24 cellular contexts compared by ENCODE assay signal in genomic region chr1:213183036-213183672, GRCh38.
DNase-seq lines count a peak whose midpoint lies in the region; ATAC-seq, FAIRE-seq and TF ChIP-seq lines count a peak whose summit lies in the region.
"Had no signal": no experiment of that assay in that cellular context is flagged by ENCODE, and none has a peak within 500 bp of the region (broad histone marks: within the 10 kb centered on the region; RNA-seq: fewer than 3 reads in every experiment).

No MANE protein-coding gene starts in this region.

- H3K9ac ChIP-seq in GM12878 (ENCODE audit: control insufficient read depth, insufficient read depth, low read length) = no peak overlapping the region
- H3K9ac ChIP-seq: GM23248 had no signal

- H3K36me3 ChIP-seq in GM12878 (ENCODE audit: control insufficient read depth in 2 of 2, insufficient read depth in 2 of 2, low read length in 1 of 2) = no peaks in the 10 kb centered on the region; a peak in 1 of 4 replicates
- H3K36me3 ChIP-seq in left lung = peaks cover 0 to 20% of the 10 kb centered on the region in 2 donors
- H3K36me3 ChIP-seq: BE2C, HAP-1, SJSA1 had no signal

- BruUV-seq in GM12878 (replicated peaks; lab: Mats Ljungman, UMichigan) = no TSS peak

- no peak overlapping the region for H3K4me3 Mint-ChIP-seq in neural crest cell

- H3K27me3 ChIP-seq in GM12878 (replicated peaks in 1 of 2; ENCODE audit: control insufficient read depth in 2 of 2, insufficient read depth in 2 of 2, low read length in 1 of 2) (no peaks in the 10 kb centered on the region), left lung (no peaks in the 10 kb centered on the region)
- H3K27me3 ChIP-seq: BE2C, SJSA1 had no signal

- POLR2A ChIA-PET in GM12878 (lab: Charles Lee) = no interaction called here

- peak overlapping the region; percentile 55 for H3K27ac Mint-ChIP-seq in neural crest cell (ENCODE audit: unreplicated experiment)

- ATAC-seq in GM18909 (IDR thresholded peaks at IDR 0.05; ENCODE audit: poor library complexity, unreplicated experiment) = peak; percentile 51
- peak; percentile 49 for ATAC-seq in HG02981 (IDR thresholded peaks at IDR 0.05; ENCODE audit: unreplicated experiment)
- 0 out of 3 replicates have a peak, but pooled peaks have one; percentile 20 for ATAC-seq in GM12878
- no peak for ATAC-seq in left lung
- no peak for ATAC-seq in GM18520 (IDR thresholded peaks at IDR 0.05; ENCODE audit: unreplicated experiment)
- ATAC-seq: A549, Right ventricle myocardium inferior had no signal

- H3K36me3 Mint-ChIP-seq in neural crest cell (ENCODE audit: low read depth) = peaks cover 34% of the 10 kb centered on the region

- TF ChIP-seq POLR2A in GM12878 (IDR thresholded peaks at IDR 0.05; ENCODE audit: low read depth, low read length) = no peak

- H3K4me3 ChIP-seq in GM12878 (no peak overlapping the region), left lung (no peak overlapping the region)
- H3K4me3 ChIP-seq: A549, GM23248, HAP-1, SJSA1 had no signal

- H3K79me2 ChIP-seq in GM12878 (ENCODE audit: control insufficient read depth, insufficient read depth, low read length) = no peaks in the 10 kb centered on the region

- no peak for TF ChIP-seq CTCF in GM12878 (IDR thresholded peaks at IDR 0.05 in 2 of 3, conservative IDR thresholded peaks at IDR 0.05 in 1 of 3; ENCODE audit: control insufficient read depth in 2 of 3, extremely low read depth in 1 of 3, insufficient read depth in 1 of 3, low read depth in 3 of 3, low read length in 3 of 3)
- no peak for TF ChIP-seq CTCF in neural crest cell (conservative IDR thresholded peaks at IDR 0.05)
- TF ChIP-seq CTCF in left lung (IDR thresholded peaks at IDR 0.05) = no peak

- H2AFZ ChIP-seq in GM12878 (ENCODE audit: control insufficient read depth, low read depth, low read length) = no peak overlapping the region
- H2AFZ ChIP-seq: GM23248 had no signal

- H3K9me3 Mint-ChIP-seq in neural crest cell = peaks cover 11% of the 10 kb centered on the region

- no peaks in the 10 kb centered on the region for H3K4me1 Mint-ChIP-seq in neural crest cell

- no peaks in the 10 kb centered on the region for H3K4me1 ChIP-seq in GM12878 (ENCODE audit: control insufficient read depth, insufficient read depth, low read length)
- no peaks in the 10 kb centered on the region for H3K4me1 ChIP-seq in left lung
- H3K4me1 ChIP-seq: BE2C, SJSA1 had no signal

- DNase-seq in GM12878 (ENCODE audit: low read depth, low spot score) (no peak), neural crest cell (ENCODE audit: low read depth, low spot score) (no peak), GDM1 (lab: John Stamatoyannopoulos, UW) (no peak), left lung (no peak), Ammon's horn (ENCODE audit: low spot score) (no peak)
- DNase-seq: BE2C, DMS53, GF-D8, GM23248, KBM-7, MM.1S, NCI-H1092, NCI-H1436 treated with DMSO at 0.1 percent for 48 hours, NCI-H1930, NCI-H2227 treated with DMSO at 0.1 percent for 48 hours, NCI-H510A, T-helper 1 cell had no signal

- in situ Hi-C loops in GM12878 (cut with MboI) = no loop called here

- H3K9me3 ChIP-seq in GM12878 (replicated peaks; ENCODE audit: control insufficient read depth, insufficient read depth, low read length) (peaks cover 1% of the 10 kb centered on the region; the same call in 2 of the 3 replicates), left lung (peaks cover 0 to 27% of the 10 kb centered on the region in 2 donors)
- H3K9me3 ChIP-seq: A549, BE2C, HAP-1, SJSA1 had no signal

- no peak for TF ChIP-seq RAD21 in GM12878 (IDR thresholded peaks at IDR 0.05; ENCODE audit: insufficient read depth, low read depth, low read length)

- H3K27ac ChIP-seq in GM12878 (ENCODE audit: control insufficient read depth, insufficient read depth) (no peak overlapping the region), left lung (no peak overlapping the region)
- H3K27ac ChIP-seq: A549, GM23248, SJSA1 had no signal

- TF ChIP-seq EP300 in GM12878 (IDR thresholded peaks at IDR 0.05; ENCODE audit: borderline replicate concordance in 1 of 2, control insufficient read depth in 1 of 2, low read depth in 2 of 2, low read length in 2 of 2) = no peak

- WGBS in GM12878 (ENCODE audit: insufficient coverage, insufficient replicate concordance, low lambda C conversion rate, missing lambda C conversion rate) = 83% methylated on average over 3 of the region's 3 CpGs

- SMC1A ChIA-PET in GM12878 (lab: Charles Lee; ENCODE audit: uncharacterized antibody, unreplicated experiment) = no interaction called here

- no peak for FAIRE-seq in GM12878 (lab: Jason Lieb, UNC)
- FAIRE-seq: A549 had no signal

- CTCF ChIA-PET in GM12878 (lab: Yijun Ruan, JAX) = no interaction called here

- RAD21 ChIA-PET in GM12878 (lab: Charles Lee; ENCODE audit: unreplicated experiment) = no interaction called here

- H4K20me1 ChIP-seq in GM12878 (ENCODE audit: control insufficient read depth, insufficient read depth) = no peaks in the 10 kb centered on the region

- intact Hi-C loops in GM12878 (cut with micrococcal nuclease; ENCODE audit: unreplicated experiment) = no loop called here
- intact Hi-C loops in left lung (cut with DNase I) = no loop called here

- H3K27me3 Mint-ChIP-seq in neural crest cell (ENCODE audit: low read depth) = no peaks in the 10 kb centered on the region

- H3K4me2 ChIP-seq in GM12878 (ENCODE audit: control insufficient read depth, insufficient read depth) = no peak overlapping the region
- H3K4me2 ChIP-seq: A549 had no signal

TF ChIP-seq in GM12878, 131 proteins besides CTCF, POLR2A, EP300 and RAD21:
- no peak for TF ChIP-seq CHD2 (IDR thresholded peaks at IDR 0.05; ENCODE audit: borderline replicate concordance, low read depth, low read length)
- TF ChIP-seq TCF12 (IDR thresholded peaks at IDR 0.05; ENCODE audit: low read depth, low read length) = no peak
- no peak for TF ChIP-seq TAF1 (IDR thresholded peaks at IDR 0.05; ENCODE audit: borderline replicate concordance, low read depth, low read length)
- TF ChIP-seq, protein P1, sequence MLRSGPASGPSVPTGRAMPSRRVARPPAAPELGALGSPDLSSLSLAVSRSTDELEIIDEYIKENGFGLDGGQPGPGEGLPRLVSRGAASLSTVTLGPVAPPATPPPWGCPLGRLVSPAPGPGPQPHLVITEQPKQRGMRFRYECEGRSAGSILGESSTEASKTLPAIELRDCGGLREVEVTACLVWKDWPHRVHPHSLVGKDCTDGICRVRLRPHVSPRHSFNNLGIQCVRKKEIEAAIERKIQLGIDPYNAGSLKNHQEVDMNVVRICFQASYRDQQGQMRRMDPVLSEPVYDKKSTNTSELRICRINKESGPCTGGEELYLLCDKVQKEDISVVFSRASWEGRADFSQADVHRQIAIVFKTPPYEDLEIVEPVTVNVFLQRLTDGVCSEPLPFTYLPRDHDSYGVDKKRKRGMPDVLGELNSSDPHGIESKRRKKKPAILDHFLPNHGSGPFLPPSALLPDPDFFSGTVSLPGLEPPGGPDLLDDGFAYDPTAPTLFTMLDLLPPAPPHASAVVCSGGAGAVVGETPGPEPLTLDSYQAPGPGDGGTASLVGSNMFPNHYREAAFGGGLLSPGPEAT (IDR thresholded peaks at IDR 0.05; ENCODE audit: low read depth) = no peak
- TF ChIP-seq REST (IDR thresholded peaks at IDR 0.05; ENCODE audit: low read depth, low read length) = no peak
- TF ChIP-seq SPI1 (IDR thresholded peaks at IDR 0.05; ENCODE audit: borderline replicate concordance, insufficient read depth, low read depth, low read length) = no peak
- TF ChIP-seq KAT2A (conservative IDR thresholded peaks at IDR 0.05; ENCODE audit: control insufficient read depth, low read depth, low read length) = no peak
- TF ChIP-seq CBX5 (IDR thresholded peaks at IDR 0.05; ENCODE audit: low read depth) = no peak
- no peak for TF ChIP-seq SREBF1 (IDR thresholded peaks at IDR 0.05; ENCODE audit: low read length)
- TF ChIP-seq PML (IDR thresholded peaks at IDR 0.05; ENCODE audit: low read length) = no peak
- TF ChIP-seq RBBP5 (conservative IDR thresholded peaks at IDR 0.05) = no peak
- no peak for TF ChIP-seq STAT3 (IDR thresholded peaks at IDR 0.05; ENCODE audit: low read depth, low read length)
- no peak for TF ChIP-seq NFYA (IDR thresholded peaks at IDR 0.05; ENCODE audit: borderline replicate concordance, low read depth, low read length)
- no peak for TF ChIP-seq NFXL1 (IDR thresholded peaks at IDR 0.05; ENCODE audit: borderline replicate concordance)
- TF ChIP-seq ZSCAN29 (IDR thresholded peaks at IDR 0.05) = no peak
- no peak for TF ChIP-seq IRF4 (IDR thresholded peaks at IDR 0.05; ENCODE audit: low read depth, low read length)

Comparison
In these comparisons a context has a peak if more than half of its experiments do, and no peak if none do; other contexts are left out.
1. ATAC-seq: peak in GM18909 (single experiment), HG02981 (single experiment) and GM12878 (single experiment); none in left lung (single experiment) and GM18520 (single experiment).